8 cellular contexts compared by ENCODE assay signal in genomic region chr6:170552765-170553685, GRCh38. TPM values are rescaled to one million over a fixed set of nuclear protein-coding genes. Genes with fewer than 3 reads are reported as not detected.
DNase-seq lines count a peak whose midpoint lies in the region; ATAC-seq and TF ChIP-seq lines count a peak whose summit lies in the region.

Gene PSMB1, minus strand, starts transcription at chr6:170553307. Its CDS starts 65 bp downstream, at chr6:170553242.

- peak within 1 kb of the TSS; percentile 70 for H3K4me3 ChIP-seq in IMR-90 (ENCODE audit: insufficient read depth, low read depth, low read length)
- peak within 1 kb of the TSS; percentile 90 for H3K4me3 ChIP-seq in epithelial cell of proximal tubule (ENCODE audit: low read depth, low read length)
- peak within 1 kb of the TSS; percentile 87 for H3K4me3 ChIP-seq in mucosa of descending colon

- H3K9ac ChIP-seq in IMR-90 (ENCODE audit: low read depth, low read length): peak within 1 kb of the TSS; percentile 75

- H3K36me3 ChIP-seq in IMR-90 (ENCODE audit: control insufficient read depth, insufficient read depth, low read length): peaks cover 5% of the 10 kb centered on the region
- no peaks in the 10 kb centered on the region for H3K36me3 ChIP-seq in mucosa of descending colon (ENCODE audit: low read depth)

- POLR2A ChIA-PET in IMR-90 (lab: Charles Lee; ENCODE audit: unreplicated experiment): no interaction called here

- peak; percentile 81 for DNase-seq in DMS 273 treated with DMSO at 0.1 percent for 48 hours (lab: John Stamatoyannopoulos, UW)
- peak; percentile 96 for DNase-seq in IMR-90
- peak; percentile 56 for DNase-seq in OCI-M2 (lab: John Stamatoyannopoulos, UW; ENCODE audit: unreplicated experiment)
- peak; percentile 72 for DNase-seq in activated T-cell treated with anti-CD3 and anti-CD28 coated beads for 4 hours
- DNase-seq in epithelial cell of proximal tubule (ENCODE audit: low read depth): peak; percentile 67
- peak; percentile 91 to 96 (median 95) for DNase-seq in mucosa of descending colon
- peak; percentile 75 for DNase-seq in stimulated activated CD8-positive, alpha-beta memory T cell treated with anti-CD3 and anti-CD28 coated beads, Interleukin-4, amount 100 ng/mL, for 24 hours (ENCODE audit: low read depth)

- H4K91ac ChIP-seq in IMR-90 (ENCODE audit: insufficient read depth, low read depth, low read length): peak within 1 kb of the TSS; percentile 84

- peak within 1 kb of the TSS; percentile 82 for H3K4ac ChIP-seq in IMR-90 (ENCODE audit: low read depth, low read length)

- peak within 1 kb of the TSS; percentile 94 for H2AK9ac ChIP-seq in IMR-90 (replicated peaks; ENCODE audit: low read depth, low read length, poor library complexity)

- in situ Hi-C loops in IMR-90 (cut with MboI; ENCODE audit: low sequenced_read_pairs): no loop called here

- H3K4me1 ChIP-seq in IMR-90 (ENCODE audit: control insufficient read depth, insufficient read depth, low read length) (no peaks in the 10 kb centered on the region; the same call in 1 of the 2 replicates), mucosa of descending colon (ENCODE audit: low read depth) (peaks cover 30% of the 10 kb centered on the region)

- no peaks in the 10 kb centered on the region for H3K9me1 ChIP-seq in IMR-90 (ENCODE audit: insufficient read depth, low read length)

- H2BK15ac ChIP-seq in IMR-90 (ENCODE audit: low read depth, low read length): peak within 1 kb of the TSS; percentile 35; the same call in 1 of the 3 replicates

- H3K79me1 ChIP-seq in IMR-90 (ENCODE audit: low read depth in 1 of 2, low read length in 2 of 2): peaks cover 4 to 16% of the 10 kb centered on the region in 2 experiments; a peak in 3 of 4 replicates

- peak within 1 kb of the TSS; percentile 96 for H3K4me2 ChIP-seq in IMR-90 (ENCODE audit: low read depth, low read length)

- peak within 1 kb of the TSS; percentile 75 for H2AK5ac ChIP-seq in IMR-90 (ENCODE audit: low read depth, low read length)

- peaks cover 41% of the 10 kb centered on the region for H4K20me1 ChIP-seq in IMR-90 (ENCODE audit: insufficient read depth, low read length)

- no peaks in the 10 kb centered on the region for H3K27me3 ChIP-seq in IMR-90 (ENCODE audit: control insufficient read depth, insufficient read depth, low read length)

- peak within 1 kb of the TSS; percentile 45 for H3K18ac ChIP-seq in IMR-90 (ENCODE audit: low read depth, low read length)

- peak within 1 kb of the TSS; percentile 92 for H2BK5ac ChIP-seq in IMR-90 (ENCODE audit: low read depth, low read length, poor library complexity, severe bottlenecking)

- CTCF ChIA-PET in IMR-90 (lab: Yijun Ruan, JAX): interaction anchor here (0.6 to 1.2 kb wide), 2 partner anchors 12 to 227 kb away, joined by 3 to 8 read pairs; no protein-coding TSS in a partner anchor

- H3K27ac ChIP-seq in IMR-90 (ENCODE audit: insufficient read depth, low read length): peak within 1 kb of the TSS; percentile 85

- peak within 1 kb of the TSS; percentile 68 for H4K5ac ChIP-seq in IMR-90 (ENCODE audit: low read depth, low read length)

- peak within 1 kb of the TSS; percentile 41; the same call in 1 of the 2 replicates for H2BK120ac ChIP-seq in IMR-90 (ENCODE audit: low read depth, low read length)

- peak within 1 kb of the TSS; percentile 94 for H3K23ac ChIP-seq in IMR-90 (ENCODE audit: low read depth, low read length)

- BruUV-seq in IMR-90 (replicated peaks; lab: Mats Ljungman, UMichigan): no TSS peak

- dilution Hi-C loops in IMR-90 (cut with HindIII; ENCODE audit: low sequenced_read_pairs, unreplicated experiment): no loop called here

- TF ChIP-seq RAD21 in IMR-90 (IDR thresholded peaks at IDR 0.05; ENCODE audit: low read length): no peak

- peak within 1 kb of the TSS; percentile 92 for H2AFZ ChIP-seq in IMR-90 (replicated peaks; ENCODE audit: low read length, poor library complexity)

- H3K14ac ChIP-seq in IMR-90 (replicated peaks; ENCODE audit: low read depth, low read length): peak within 1 kb of the TSS; percentile 76

- WGBS in IMR-90 (ENCODE audit: extremely low coverage in 2 of 2, insufficient read length in 1 of 2), 2 experiments: 0% methylated on average over 14 of the region's 46 CpGs; no CpG with 5 or more reads in 1 of the 2 experiments

- peak within 1 kb of the TSS; percentile 55 to 91 for H4K8ac ChIP-seq in IMR-90 (ENCODE audit: low read depth in 2 of 2, low read length in 2 of 2)

- ATAC-seq in GM21528 (IDR thresholded peaks at IDR 0.05; ENCODE audit: low FRiP score, unreplicated experiment): peak; percentile 66
- peak; percentile 73 for ATAC-seq in IMR-90 (ENCODE audit: low read depth)
- ATAC-seq in mucosa of descending colon: peak; percentile 85

- H2BK20ac ChIP-seq in IMR-90 (ENCODE audit: low read depth, low read length): no peak within 1 kb of the TSS

- no peak for TF ChIP-seq CTCF in IMR-90 (conservative IDR thresholded peaks at IDR 0.05; ENCODE audit: low read depth, low read length)
- TF ChIP-seq CTCF in epithelial cell of proximal tubule (conservative IDR thresholded peaks at IDR 0.05; ENCODE audit: low read depth, low read length): no peak
- no peak for TF ChIP-seq CTCF in mucosa of descending colon (IDR thresholded peaks at IDR 0.05)

- peak; percentile 96 for TF ChIP-seq POLR2A in IMR-90 (IDR thresholded peaks at IDR 0.05; ENCODE audit: low read depth, low read length)

- H3K9me3 ChIP-seq in IMR-90 (ENCODE audit: control insufficient read depth, insufficient read depth, low read length): no peaks in the 10 kb centered on the region
- no peaks in the 10 kb centered on the region for H3K9me3 ChIP-seq in mucosa of descending colon

- peak within 1 kb of the TSS; percentile 80 for H3K56ac ChIP-seq in IMR-90 (ENCODE audit: extremely low read depth, insufficient read depth, low read length)

- intact Hi-C loops in IMR-90 (cut with micrococcal nuclease) (no loop called here), mucosa of descending colon (cut with DNase I, micrococcal nuclease) (no loop called here)

TF ChIP-seq in IMR-90, 13 proteins besides CTCF, POLR2A, EP300 and RAD21:
- TF ChIP-seq RFX5 (IDR thresholded peaks at IDR 0.05; ENCODE audit: low read depth, low read length): no peak
- TF ChIP-seq MXI1 (IDR thresholded peaks at IDR 0.05; ENCODE audit: borderline replicate concordance, low read depth, low read length): peak; percentile 53; the same call in 1 of the 2 replicates
- peak; percentile 45 for TF ChIP-seq CEBPB (IDR thresholded peaks at IDR 0.05; ENCODE audit: low read depth, low read length)
- TF ChIP-seq NFE2L2 (IDR thresholded peaks at IDR 0.05; ENCODE audit: low read depth, low read length): peak; percentile 79
- no peak for TF ChIP-seq RCOR1 (IDR thresholded peaks at IDR 0.05; ENCODE audit: insufficient replicate concordance, low read length)
- no peak for TF ChIP-seq MAZ (IDR thresholded peaks at IDR 0.05; ENCODE audit: borderline replicate concordance, low read depth, low read length)
- TF ChIP-seq SMC3 (IDR thresholded peaks at IDR 0.05; ENCODE audit: low read depth, low read length): no peak
- TF ChIP-seq BHLHE40 (IDR thresholded peaks at IDR 0.05; ENCODE audit: low read depth, low read length): no peak
- TF ChIP-seq MAFK (IDR thresholded peaks at IDR 0.05; ENCODE audit: low read depth, low read length): peak; percentile 48; the same call in 1 of the 2 replicates
- no peak for TF ChIP-seq USF2 (IDR thresholded peaks at IDR 0.05; ENCODE audit: low read depth, low read length)
- TF ChIP-seq CHD1 (IDR thresholded peaks at IDR 0.05; ENCODE audit: low read depth, low read length): peak; percentile 80; the same call in 1 of the 2 replicates
- TF ChIP-seq FOS (IDR thresholded peaks at IDR 0.05; ENCODE audit: low read depth, low read length): no peak
- TF ChIP-seq, protein P1, sequence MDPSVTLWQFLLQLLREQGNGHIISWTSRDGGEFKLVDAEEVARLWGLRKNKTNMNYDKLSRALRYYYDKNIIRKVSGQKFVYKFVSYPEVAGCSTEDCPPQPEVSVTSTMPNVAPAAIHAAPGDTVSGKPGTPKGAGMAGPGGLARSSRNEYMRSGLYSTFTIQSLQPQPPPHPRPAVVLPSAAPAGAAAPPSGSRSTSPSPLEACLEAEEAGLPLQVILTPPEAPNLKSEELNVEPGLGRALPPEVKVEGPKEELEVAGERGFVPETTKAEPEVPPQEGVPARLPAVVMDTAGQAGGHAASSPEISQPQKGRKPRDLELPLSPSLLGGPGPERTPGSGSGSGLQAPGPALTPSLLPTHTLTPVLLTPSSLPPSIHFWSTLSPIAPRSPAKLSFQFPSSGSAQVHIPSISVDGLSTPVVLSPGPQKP (IDR thresholded peaks at IDR 0.05; ENCODE audit: borderline replicate concordance, low read depth, low read length): no peak
TF ChIP-seq in IMR-90: peak in this region for 5.

RNA-seq across cellular contexts. Expression of gene PSMB1, which starts in this region (rescaled TPM):
- total RNA-seq in IMR-90 (2012; rRNA removed) (508 and 560 TPM in 2 replicates), epithelial cell of proximal tubule (282 and 488 TPM in 2 replicates), mucosa of descending colon (100 to 1,000 TPM; 107 to 150 (median 124) TPM)
- polyA plus RNA-seq in IMR-90 (2012; rRNA removed): 450 and 471 TPM in 2 replicates
- polyA plus RNA-seq in IMR-90 (2012; cell fraction: cytosol; rRNA removed): 194 and 327 TPM in 2 replicates
- 50.4 and 220 TPM in 2 replicates for polyA plus RNA-seq in IMR-90 (2012; cell fraction: nucleus; rRNA removed; ENCODE audit: low replicate concordance)

Comparison
In these comparisons a context has a peak if more than half of its experiments do, and no peak if none do; other contexts are left out.
1. Peak in every context shown above with its lines: DNase-seq, ATAC-seq, H3K4me3 ChIP-seq and H3K27ac ChIP-seq.